In the genomic region with DNA sequence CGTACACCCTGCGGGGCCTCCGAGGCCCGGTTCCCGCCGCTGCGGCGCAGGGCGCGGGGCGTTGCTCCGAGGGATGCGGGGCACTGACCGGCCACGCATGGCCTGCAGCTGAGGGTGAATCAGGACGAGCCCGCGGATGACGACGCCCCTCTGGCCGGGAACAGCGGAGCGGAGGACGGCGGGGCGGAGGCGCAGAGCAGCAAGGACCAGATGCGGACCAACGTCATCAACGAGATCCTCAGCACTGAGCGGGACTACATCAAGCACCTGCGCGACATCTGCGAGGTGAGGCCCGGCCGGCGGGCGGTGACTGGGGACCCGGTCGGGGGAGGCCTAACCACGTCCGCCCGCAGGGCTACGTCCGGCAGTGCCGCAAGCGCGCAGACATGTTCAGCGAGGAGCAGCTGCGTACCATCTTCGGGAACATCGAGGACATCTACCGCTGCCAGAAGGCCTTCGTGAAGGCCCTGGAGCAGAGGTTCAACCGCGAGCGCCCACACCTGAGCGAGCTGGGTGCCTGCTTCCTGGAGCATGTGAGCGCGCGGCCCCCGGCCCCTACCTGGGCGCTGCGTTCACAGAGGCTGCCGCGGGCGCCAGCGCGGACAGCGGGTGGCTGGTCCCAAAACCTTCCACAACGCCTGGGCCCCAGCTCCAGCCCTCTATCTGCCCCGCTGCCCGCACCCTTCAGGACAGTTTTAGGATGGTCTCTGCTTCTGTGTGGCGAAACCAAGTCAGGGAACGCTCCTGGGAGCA, we compare ENCODE assay signal across 11 cellular contexts. TPM values are rescaled to one million over a fixed set of nuclear protein-coding genes. Genes with fewer than 3 reads are reported as not detected.
DNase-seq lines count a peak whose midpoint lies in the region; ATAC-seq and TF ChIP-seq lines count a peak whose summit lies in the region.
"Had no signal": no experiment of that assay in that cellular context is flagged by ENCODE, and none has a peak within 500 bp of the region (broad histone marks: within the 10 kb centered on the region; RNA-seq: fewer than 3 reads in every experiment).

No MANE protein-coding gene starts in this region.

- H3K36me3 Mint-ChIP-seq in stimulated activated effector memory CD8-positive, alpha-beta T cell treated with anti-CD3 and anti-CD28 coated beads, Interleukin-12 subunit alpha, Interleukin-12 subunit beta, amount 100 ng/mL, for 72 hours = no peaks in the 10 kb centered on the region

- peaks cover 23% of the 10 kb centered on the region for H3K4me1 Mint-ChIP-seq in stimulated activated effector memory CD8-positive, alpha-beta T cell treated with anti-CD3 and anti-CD28 coated beads, Interleukin-12 subunit alpha, Interleukin-12 subunit beta, amount 100 ng/mL, for 72 hours

- peak overlapping the region; percentile 57 for H3K4me3 Mint-ChIP-seq in stimulated activated effector memory CD8-positive, alpha-beta T cell treated with anti-CD3 and anti-CD28 coated beads, Interleukin-12 subunit alpha, Interleukin-12 subunit beta, amount 100 ng/mL, for 72 hours

- no peak overlapping the region for H3K4me3 ChIP-seq in fibroblast of mammary gland (ENCODE audit: control insufficient read depth, low read depth, low read length)

- no peaks in the 10 kb centered on the region for H3K9me3 Mint-ChIP-seq in stimulated activated effector memory CD8-positive, alpha-beta T cell treated with anti-CD3 and anti-CD28 coated beads, Interleukin-12 subunit alpha, Interleukin-12 subunit beta, amount 100 ng/mL, for 72 hours

- ATAC-seq in stimulated activated effector memory CD8-positive, alpha-beta T cell treated with anti-CD3 and anti-CD28 coated beads, Interleukin-12 subunit alpha, Interleukin-12 subunit beta, amount 100 ng/mL, for 72 hours = peak; percentile 52

- no peak overlapping the region for H3K27ac Mint-ChIP-seq in stimulated activated effector memory CD8-positive, alpha-beta T cell treated with anti-CD3 and anti-CD28 coated beads, Interleukin-12 subunit alpha, Interleukin-12 subunit beta, amount 100 ng/mL, for 72 hours

- peak; percentile 49 for DNase-seq in activated CD4-positive, alpha-beta T cell treated with anti-CD3 and anti-CD28 coated beads for 48 hours
- DNase-seq in activated CD4-positive, alpha-beta T cell treated with anti-CD3 and anti-CD28 coated beads, Interleukin-2, amount 50 U/mL, for 4 hours = no peak
- peak; percentile 51 for DNase-seq in activated T-cell treated with anti-CD3 and anti-CD28 coated beads, Interleukin-2, amount 50 U/mL, for 1 hour
- DNase-seq in fibroblast of mammary gland (ENCODE audit: low read depth) (peak; percentile 24), occipital lobe (lab: John Stamatoyannopoulos, UW) (no peak), dedifferentiated amniotic fluid mesenchymal stem cell (ENCODE audit: extremely low spot score) (no peak), NCI-H2107 treated with DMSO at 0.1 percent for 48 hours (lab: John Stamatoyannopoulos, UW; ENCODE audit: unreplicated experiment) (no peak)
- peak in 1 of 2 donors; percentile 59 for DNase-seq in stimulated activated effector memory CD8-positive, alpha-beta T cell treated with anti-CD3 and anti-CD28 coated beads, Interleukin-12 subunit alpha, Interleukin-12 subunit beta, amount 100 ng/mL, for 72 hours (ENCODE audit: low spot score in 2 of 2)
- DNase-seq: cortex of kidney, NCI-H2171 treated with DMSO at 0.1 percent for 48 hours, SHP77 had no signal

- TF ChIP-seq CTCF in fibroblast of mammary gland (conservative IDR thresholded peaks at IDR 0.05; ENCODE audit: control insufficient read depth, insufficient read depth, low read depth, low read length) = no peak

RNA-seq across cellular contexts. Expression of a gene that starts 53.2 kb away (rescaled TPM):
- 152 TPM for total RNA-seq in occipital lobe

Comparison
In these comparisons a context has a peak if more than half of its experiments do, and no peak if none do; other contexts are left out.
1. DNase-seq: peak in activated CD4-positive, alpha-beta T cell treated with anti-CD3 and anti-CD28 coated beads for 48 hours (single experiment), activated T-cell treated with anti-CD3 and anti-CD28 coated beads, Interleukin-2, amount 50 U/mL, for 1 hour (single experiment) and fibroblast of mammary gland (single experiment); none in activated CD4-positive, alpha-beta T cell treated with anti-CD3 and anti-CD28 coated beads, Interleukin-2, amount 50 U/mL, for 4 hours (0 of 2), occipital lobe (single experiment), dedifferentiated amniotic fluid mesenchymal stem cell (single experiment) and NCI-H2107 treated with DMSO at 0.1 percent for 48 hours (single experiment).